In the genomic region with DNA sequence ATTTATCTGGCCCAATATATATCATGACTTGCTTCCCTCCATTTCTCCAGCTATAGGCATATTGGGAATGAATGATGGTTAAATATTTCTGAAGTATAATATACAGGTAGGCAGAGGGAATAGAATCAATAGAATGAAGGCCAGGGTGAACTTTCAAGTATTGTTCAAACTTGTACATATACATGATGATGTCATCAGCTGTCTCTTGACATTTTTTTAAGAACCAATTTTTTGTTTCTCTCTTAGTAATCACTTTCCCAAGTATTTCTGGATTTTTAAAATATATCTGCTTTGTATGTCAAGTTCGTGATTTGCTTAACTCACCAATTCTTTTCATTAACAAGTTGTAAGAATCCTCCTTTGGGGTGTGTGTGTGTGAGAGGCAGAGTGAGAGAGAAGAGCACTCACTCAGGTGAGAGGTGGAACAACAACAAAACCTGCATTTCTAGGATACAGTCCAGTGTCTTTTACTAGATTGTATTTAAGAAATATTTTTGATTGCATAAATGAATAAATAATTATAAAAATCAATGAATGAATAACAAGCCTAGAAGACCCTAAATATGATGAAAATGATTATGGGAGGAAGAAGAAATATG, we compare ENCODE assay signal across 12 cellular contexts.
DNase-seq lines count a peak whose midpoint lies in the region; ATAC-seq and TF ChIP-seq lines count a peak whose summit lies in the region.
"Had no signal": no experiment of that assay in that cellular context is flagged by ENCODE, and none has a peak within 500 bp of the region (broad histone marks: within the 10 kb centered on the region; RNA-seq: fewer than 3 reads in every experiment).

No MANE protein-coding gene starts in this region.

- TF ChIP-seq CTCF in WTC11 (IDR thresholded peaks at IDR 0.05) (0 out of 2 replicates have a peak, but pooled peaks have one; percentile 18), nephron progenitor cell (IDR thresholded peaks at IDR 0.05) (peak; percentile 22)

- H3K27me3 Mint-ChIP-seq in WTC11 (ENCODE audit: low read depth) = no peaks in the 10 kb centered on the region
- no peaks in the 10 kb centered on the region for H3K27me3 Mint-ChIP-seq in nephron progenitor cell (ENCODE audit: low read depth, poor library complexity)
- H3K27me3 Mint-ChIP-seq: activated B cell treated with CpG ODN at 0.5 μM for 24 hours; natural killer cell treated with Interleukin-12 subunit alpha and Interleukin-12 subunit beta and Interleukin-15 and Interleukin-18, amount 100 ng/mL, for 72 hours had no signal

- H3K4me3 Mint-ChIP-seq in WTC11 = no peak overlapping the region
- H3K4me3 Mint-ChIP-seq in nephron progenitor cell = no peak overlapping the region
- H3K4me3 Mint-ChIP-seq: activated B cell treated with CpG ODN at 0.5 μM for 24 hours; natural killer cell treated with Interleukin-12 subunit alpha and Interleukin-12 subunit beta and Interleukin-15 and Interleukin-18, amount 100 ng/mL, for 72 hours had no signal

- H3K9me3 Mint-ChIP-seq in WTC11 = no peaks in the 10 kb centered on the region
- peaks cover 17% of the 10 kb centered on the region for H3K9me3 Mint-ChIP-seq in nephron progenitor cell
- H3K9me3 Mint-ChIP-seq: activated B cell treated with CpG ODN at 0.5 μM for 24 hours had no signal

- H3K27ac Mint-ChIP-seq in WTC11 (no peak overlapping the region), nephron progenitor cell (no peak overlapping the region)
- H3K27ac Mint-ChIP-seq: activated B cell treated with CpG ODN at 0.5 μM for 24 hours; natural killer cell treated with Interleukin-12 subunit alpha and Interleukin-12 subunit beta and Interleukin-15 and Interleukin-18, amount 100 ng/mL, for 72 hours had no signal

- ATAC-seq in GM18508 (IDR thresholded peaks at IDR 0.05; ENCODE audit: insufficient read depth, unreplicated experiment) (peak; percentile 80), HG03159 (IDR thresholded peaks at IDR 0.05; ENCODE audit: unreplicated experiment) (peak; percentile 72), WTC11 (peak; percentile 76)
- ATAC-seq: left lung; natural killer cell treated with Interleukin-12 subunit alpha and Interleukin-12 subunit beta and Interleukin-15 and Interleukin-18, amount 100 ng/mL, for 72 hours had no signal

- H3K36me3 Mint-ChIP-seq in WTC11 (no peaks in the 10 kb centered on the region), nephron progenitor cell (ENCODE audit: low read depth) (no peaks in the 10 kb centered on the region)

- DNase-seq in WTC11 (ENCODE audit: low spot score) (no peak), nephron progenitor cell (no peak), LoVo (ENCODE audit: low spot score) (no peak), DMS53 treated with DMSO at 0.1 percent for 48 hours (lab: John Stamatoyannopoulos, UW; ENCODE audit: unreplicated experiment) (no peak)
- DNase-seq in activated CD4-positive, alpha-beta T cell treated with anti-CD3 and anti-CD28 coated beads, Interleukin-2, amount 50 U/mL, for 4 hours = no peak
- DNase-seq: activated B cell treated with CpG ODN at 0.5 μM for 24 hours, adrenal gland, COR-L47, left lung had no signal

- peaks cover 38% of the 10 kb centered on the region for H3K4me1 Mint-ChIP-seq in WTC11
- no peaks in the 10 kb centered on the region for H3K4me1 Mint-ChIP-seq in nephron progenitor cell
- H3K4me1 Mint-ChIP-seq: activated B cell treated with CpG ODN at 0.5 μM for 24 hours had no signal

- POLR2A ChIA-PET in WTC11 (lab: Charles Lee) = no interaction called here

- CTCF ChIA-PET in WTC11 (lab: Charles Lee) = interaction anchor here (1.0 kb wide), 1 partner anchor 13 kb away, joined by 4 read pairs; no protein-coding TSS in a partner anchor

TF ChIP-seq in WTC11, 78 proteins besides CTCF, POLR2A, EP300 and RAD21:
- TF ChIP-seq, protein P1, sequence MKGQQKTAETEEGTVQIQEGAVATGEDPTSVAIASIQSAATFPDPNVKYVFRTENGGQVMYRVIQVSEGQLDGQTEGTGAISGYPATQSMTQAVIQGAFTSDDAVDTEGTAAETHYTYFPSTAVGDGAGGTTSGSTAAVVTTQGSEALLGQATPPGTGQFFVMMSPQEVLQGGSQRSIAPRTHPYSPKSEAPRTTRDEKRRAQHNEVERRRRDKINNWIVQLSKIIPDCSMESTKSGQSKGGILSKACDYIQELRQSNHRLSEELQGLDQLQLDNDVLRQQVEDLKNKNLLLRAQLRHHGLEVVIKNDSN (CRISPR knock-in tag; IDR thresholded peaks at IDR 0.05) = no peak
- TF ChIP-seq ATF3 (CRISPR knock-in tag; conservative IDR thresholded peaks at IDR 0.05) (no peak), RELA (CRISPR knock-in tag; IDR thresholded peaks at IDR 0.05; ENCODE audit: borderline replicate concordance) (no peak), CREM (CRISPR knock-in tag; IDR thresholded peaks at IDR 0.05) (no peak), E2F5 (CRISPR knock-in tag; IDR thresholded peaks at IDR 0.05) (no peak), SOX15 (CRISPR knock-in tag; IDR thresholded peaks at IDR 0.05) (no peak), NFE2L1 (CRISPR knock-in tag; IDR thresholded peaks at IDR 0.05) (no peak)
